In genomic region chr20:58251348-58251978, GRCh38 we compare ENCODE assay signal across 2 cellular contexts.
TF ChIP-seq lines count a peak whose summit lies in the region.

No MANE protein-coding gene starts in this region.

TF ChIP-seq in IMR-90, 13 proteins besides CTCF, POLR2A, EP300 and RAD21:
- TF ChIP-seq MAZ (IDR thresholded peaks at IDR 0.05; ENCODE audit: borderline replicate concordance, low read depth, low read length) (no peak), NFE2L2 (IDR thresholded peaks at IDR 0.05; ENCODE audit: low read depth, low read length) (no peak), CHD1 (IDR thresholded peaks at IDR 0.05; ENCODE audit: low read depth, low read length) (no peak), RCOR1 (IDR thresholded peaks at IDR 0.05; ENCODE audit: insufficient replicate concordance, low read length) (no peak), SMC3 (IDR thresholded peaks at IDR 0.05; ENCODE audit: low read depth, low read length) (no peak), RFX5 (IDR thresholded peaks at IDR 0.05; ENCODE audit: low read depth, low read length) (no peak), ELK1 (IDR thresholded peaks at IDR 0.05; ENCODE audit: borderline replicate concordance, low read depth, low read length) (no peak), MAFK (IDR thresholded peaks at IDR 0.05; ENCODE audit: low read depth, low read length) (no peak), BHLHE40 (IDR thresholded peaks at IDR 0.05; ENCODE audit: low read depth, low read length) (no peak), USF2 (IDR thresholded peaks at IDR 0.05; ENCODE audit: low read depth, low read length) (no peak), FOS (IDR thresholded peaks at IDR 0.05; ENCODE audit: low read depth, low read length) (no peak), MXI1 (IDR thresholded peaks at IDR 0.05; ENCODE audit: borderline replicate concordance, low read depth, low read length) (no peak)

TF ChIP-seq in endothelial cell of umbilical vein, 7 proteins besides CTCF, POLR2A, EP300 and RAD21:
- TF ChIP-seq GATA2 (IDR thresholded peaks at IDR 0.05; ENCODE audit: insufficient read depth, insufficient read length, low read depth, low read length) (no peak), MYC (IDR thresholded peaks at IDR 0.05; ENCODE audit: low read depth, low read length) (no peak), FOS (IDR thresholded peaks at IDR 0.05; ENCODE audit: borderline replicate concordance, insufficient read depth, low read length) (no peak), MAX (IDR thresholded peaks at IDR 0.05; ENCODE audit: insufficient read depth, insufficient read length) (no peak), JUN (IDR thresholded peaks at IDR 0.05; ENCODE audit: borderline replicate concordance, insufficient read depth, insufficient read length, low read depth) (no peak), EZH2 (IDR thresholded peaks at IDR 0.05; ENCODE audit: borderline replicate concordance, low read depth, low read length, severe bottlenecking) (no peak), POLR2AphosphoS5 (IDR thresholded peaks at IDR 0.05; ENCODE audit: insufficient read depth, low read depth, low read length) (no peak)
